In genomic region chr3:193660698-193661400, GRCh38 we compare ENCODE assay signal across 15 cellular contexts.
"Had no signal": no experiment of that assay in that cellular context is flagged by ENCODE, and none has a peak within 500 bp of the region (broad histone marks: within the 10 kb centered on the region; RNA-seq: fewer than 3 reads in every experiment).

No MANE protein-coding gene starts in this region.

- H3K4me1 Mint-ChIP-seq: activated B cell treated with CpG ODN at 0.5 μM for 24 hours, naive B cell, T-cell had no signal

- H3K27me3 Mint-ChIP-seq: activated B cell treated with CpG ODN at 0.5 μM for 24 hours, naive B cell, T-cell had no signal

- H3K4me3 Mint-ChIP-seq: activated B cell treated with CpG ODN at 0.5 μM for 24 hours; activated T-helper 1 cell treated with anti-CD3 and anti-CD28 coated beads, Interleukin-12 subunit alpha, Interleukin-12 subunit beta, Interleukin-2, Interleukin-4 antibody, amounts not matched to agents 30 ng/mL and 10 ng/mL and 1 ng/mL, durations not matched to agents 14 hours and 24 hours and 36 hours; endodermal cell; naive B cell; T-cell had no signal

- DNase-seq: activated B cell treated with CpG ODN at 0.5 μM for 24 hours; activated CD4-positive, alpha-beta T cell treated with anti-CD3 and anti-CD28 coated beads for 48 hours; activated CD8-positive, alpha-beta memory T cell treated with anti-CD3 and anti-CD28 coated beads, Interleukin-2, amount 50 U/mL, for 48 hours; activated naive CD4-positive, alpha-beta T cell; endodermal cell; gastrocnemius medialis; islet precursor cell; naive B cell; pancreas; stimulated activated CD4-positive, alpha-beta T cell treated with anti-CD3 and anti-CD28 coated beads, Interleukin-1b, Interleukin-23, amount 100 ng/mL, for 48 hours; T-cell; T1000; thyroid gland had no signal

- H3K27ac Mint-ChIP-seq: activated B cell treated with CpG ODN at 0.5 μM for 24 hours; activated T-helper 1 cell treated with anti-CD3 and anti-CD28 coated beads, Interleukin-12 subunit alpha, Interleukin-12 subunit beta, Interleukin-2, Interleukin-4 antibody, amounts not matched to agents 30 ng/mL and 10 ng/mL and 1 ng/mL, durations not matched to agents 14 hours and 24 hours and 36 hours; endodermal cell had no signal

- ATAC-seq: gastrocnemius medialis, left lobe of liver, pancreas, T-cell had no signal

- H3K9me3 Mint-ChIP-seq: activated B cell treated with CpG ODN at 0.5 μM for 24 hours; activated T-helper 1 cell treated with anti-CD3 and anti-CD28 coated beads, Interleukin-12 subunit alpha, Interleukin-12 subunit beta, Interleukin-2, Interleukin-4 antibody, amounts not matched to agents 30 ng/mL and 10 ng/mL and 1 ng/mL, durations not matched to agents 14 hours and 24 hours and 36 hours; naive B cell; T-cell had no signal
